ENCODE assay signal across 8 cellular contexts in the genomic region with DNA sequence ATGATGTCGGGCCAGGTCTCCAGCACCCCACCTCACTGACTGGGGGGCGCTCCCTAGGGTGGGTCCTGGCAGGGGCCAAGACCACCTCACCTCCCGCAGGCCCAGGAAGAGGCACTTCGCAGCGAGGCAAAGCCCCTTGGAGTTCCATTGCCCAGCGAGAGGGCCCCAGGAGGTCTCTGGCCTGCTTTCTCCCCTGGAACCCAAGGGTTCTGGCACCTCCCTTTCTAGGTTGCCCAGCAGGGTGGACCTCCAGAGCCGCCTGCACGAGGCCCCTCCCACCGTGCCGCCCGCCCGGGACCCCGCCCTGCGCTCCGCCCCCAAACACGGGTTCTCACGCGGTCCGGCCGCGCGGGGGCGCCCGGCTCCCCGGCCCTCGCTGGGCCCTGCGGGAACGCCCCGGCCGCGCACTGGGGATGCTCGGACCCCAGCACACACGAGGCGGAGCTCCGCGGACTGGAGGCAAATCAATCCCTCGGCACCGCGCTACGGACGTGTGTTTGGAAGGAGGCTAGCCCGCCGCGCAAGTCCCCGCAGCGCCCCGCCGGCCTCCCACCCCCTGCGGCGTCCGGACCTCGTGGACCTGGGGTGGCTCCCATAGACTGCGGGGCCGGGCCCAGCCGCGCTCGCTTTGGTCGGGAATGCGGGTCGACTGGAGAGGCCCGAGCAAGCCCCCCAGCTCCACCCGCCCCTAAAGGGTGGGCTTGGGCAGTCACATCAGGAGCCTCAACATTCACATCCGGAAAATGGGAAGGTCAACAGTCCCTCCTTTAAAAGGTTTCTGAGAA.
DNase-seq lines count a peak whose midpoint lies in the region; ATAC-seq and TF ChIP-seq lines count a peak whose summit lies in the region.

No MANE protein-coding gene starts in this region.

- ATAC-seq in GM21447 (IDR thresholded peaks at IDR 0.05; ENCODE audit: unreplicated experiment) (no peak), GM18517 (IDR thresholded peaks at IDR 0.05; ENCODE audit: unreplicated experiment) (no peak)

- peaks cover 31% of the 10 kb centered on the region for H3K4me1 Mint-ChIP-seq in activated CD4-positive, alpha-beta memory T cell treated with anti-CD3 and anti-CD28 coated beads for 36 hours (ENCODE audit: low read depth)
- H3K4me1 Mint-ChIP-seq in endothelial cell (ENCODE audit: unreplicated experiment) (peaks cover 3% of the 10 kb centered on the region), mesothelial cell of epicardium (peaks cover 47% of the 10 kb centered on the region)

- TF ChIP-seq CTCF in endothelial cell (IDR thresholded peaks at IDR 0.05; ENCODE audit: unreplicated experiment): peak; percentile 70
- TF ChIP-seq CTCF in mesothelial cell of epicardium (IDR thresholded peaks at IDR 0.05; ENCODE audit: unreplicated experiment): peak; percentile 40

- H3K4me3 Mint-ChIP-seq in activated CD4-positive, alpha-beta memory T cell treated with anti-CD3 and anti-CD28 coated beads for 36 hours: no peak overlapping the region
- H3K4me3 Mint-ChIP-seq in endothelial cell (ENCODE audit: unreplicated experiment) (no peak overlapping the region), mesothelial cell of epicardium (no peak overlapping the region)

- H3K36me3 Mint-ChIP-seq in activated CD4-positive, alpha-beta memory T cell treated with anti-CD3 and anti-CD28 coated beads for 36 hours: no peaks in the 10 kb centered on the region
- H3K36me3 Mint-ChIP-seq in endothelial cell (ENCODE audit: low read depth, unreplicated experiment) (no peaks in the 10 kb centered on the region), mesothelial cell of epicardium (no peaks in the 10 kb centered on the region)

- H3K27ac Mint-ChIP-seq in activated CD4-positive, alpha-beta memory T cell treated with anti-CD3 and anti-CD28 coated beads for 36 hours: no peak overlapping the region
- H3K27ac Mint-ChIP-seq in endothelial cell (ENCODE audit: unreplicated experiment) (no peak overlapping the region), mesothelial cell of epicardium (no peak overlapping the region)

- POLR2A ChIA-PET in activated CD4-positive, alpha-beta memory T cell treated with anti-CD3 and anti-CD28 coated beads for 36 hours (lab: Charles Lee): no interaction called here

- DNase-seq in EH (ENCODE audit: low read depth) (peak; percentile 59), NCI-H1092 treated with DMSO at 0.1 percent for 48 hours (lab: John Stamatoyannopoulos, UW) (peak; percentile 51), endothelial cell (ENCODE audit: low spot score) (peak; percentile 89), mesothelial cell of epicardium (ENCODE audit: low spot score in 2 of 2, unreplicated experiment in 2 of 2) (peak; percentile 60 to 83)
- DNase-seq in activated CD4-positive, alpha-beta memory T cell treated with anti-CD3 and anti-CD28 coated beads for 36 hours: peak; percentile 67
- peak; percentile 57 for DNase-seq in stimulated activated CD8-positive, alpha-beta memory T cell treated with anti-CD3 and anti-CD28 coated beads, Interleukin-7, amount 100 ng/mL, for 24 hours (ENCODE audit: low read depth)

- H3K27me3 Mint-ChIP-seq in activated CD4-positive, alpha-beta memory T cell treated with anti-CD3 and anti-CD28 coated beads for 36 hours: peaks cover 59% of the 10 kb centered on the region
- H3K27me3 Mint-ChIP-seq in endothelial cell (ENCODE audit: unreplicated experiment) (no peaks in the 10 kb centered on the region), mesothelial cell of epicardium (ENCODE audit: low read depth) (peaks cover 34% of the 10 kb centered on the region)

- CTCF ChIA-PET in activated CD4-positive, alpha-beta memory T cell treated with anti-CD3 and anti-CD28 coated beads for 36 hours (lab: Charles Lee): interaction anchor here (0.7 to 12.5 kb wide), 7 partner anchors 12 to 1653 kb away, joined by 3 to 111 read pairs (median 4); a partner anchor contains a TSS

- H3K9me3 Mint-ChIP-seq in activated CD4-positive, alpha-beta memory T cell treated with anti-CD3 and anti-CD28 coated beads for 36 hours: no peaks in the 10 kb centered on the region
- H3K9me3 Mint-ChIP-seq in endothelial cell (ENCODE audit: unreplicated experiment): no peaks in the 10 kb centered on the region
- no peaks in the 10 kb centered on the region for H3K9me3 Mint-ChIP-seq in mesothelial cell of epicardium

- intact Hi-C loops in activated CD4-positive, alpha-beta memory T cell treated with anti-CD3 and anti-CD28 coated beads for 36 hours (cut with micrococcal nuclease): loop anchor here (10.0 kb wide), 2 partner anchors 491 to 989 kb away; no protein-coding TSS in a partner anchor
